Comparison of ENCODE assay signal across 18 cellular contexts in the genomic region with DNA sequence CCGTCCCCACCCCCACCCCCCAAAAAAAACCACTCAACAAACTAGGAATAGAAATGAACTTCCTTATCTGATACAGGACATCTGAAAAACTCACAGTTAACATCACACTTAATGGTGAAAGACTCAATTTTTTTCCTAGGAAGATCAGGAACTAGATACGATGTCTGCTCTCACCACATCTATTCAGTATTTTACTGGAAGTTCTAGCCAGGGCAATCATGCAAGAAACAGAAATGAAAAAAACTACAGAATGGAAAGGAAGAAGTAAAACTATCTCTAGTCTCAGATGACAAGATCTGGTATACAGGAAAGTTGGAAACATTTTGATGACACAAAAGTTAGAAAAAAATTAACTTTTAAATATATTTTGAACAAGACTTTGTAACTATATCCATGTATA.
"Had no signal": no experiment of that assay in that cellular context is flagged by ENCODE, and none has a peak within 500 bp of the region (broad histone marks: within the 10 kb centered on the region; RNA-seq: fewer than 3 reads in every experiment).

No MANE protein-coding gene starts in this region.

- H3K36me3 Mint-ChIP-seq: type B pancreatic cell had no signal

- H3K27me3 Mint-ChIP-seq: naive thymus-derived CD8-positive, alpha-beta T cell; progenitor cell of endocrine pancreas; type B pancreatic cell had no signal

- H3K27ac ChIP-seq: esophagus squamous epithelium, gastroesophageal sphincter, pancreas, right lobe of liver, stomach had no signal

- H3K4me1 ChIP-seq: esophagus squamous epithelium, pancreas had no signal

- H3K27ac Mint-ChIP-seq: naive thymus-derived CD8-positive, alpha-beta T cell; progenitor cell of endocrine pancreas; type B pancreatic cell had no signal

- H3K9me3 Mint-ChIP-seq: type B pancreatic cell had no signal

- H3K9me3 ChIP-seq: esophagus squamous epithelium, gastroesophageal sphincter, pancreas, right lobe of liver, stomach had no signal

- DNase-seq: cortex of kidney; esophagus squamous epithelium; foreskin fibroblast; glutamatergic neuron; islet precursor cell; mammary epithelial cell; naive thymus-derived CD8-positive, alpha-beta T cell; occipital lobe; pancreas; right lobe of liver; stimulated activated CD4-positive, alpha-beta T cell treated with anti-CD3 and anti-CD28 coated beads, Interleukin-2, amount 100 ng/mL, for 24 hours; stimulated activated CD4-positive, alpha-beta T cell treated with anti-CD3 and anti-CD28 coated beads, Interleukin-4, amount 100 ng/mL, for 4 hours; stimulated activated naive CD4-positive, alpha-beta T cell; stomach; substantia nigra had no signal

- H3K4me3 Mint-ChIP-seq: naive thymus-derived CD8-positive, alpha-beta T cell; type B pancreatic cell had no signal

- H3K4me3 ChIP-seq: esophagus squamous epithelium, gastroesophageal sphincter, pancreas, right lobe of liver, stomach had no signal

- H3K27me3 ChIP-seq: esophagus squamous epithelium, gastroesophageal sphincter, pancreas, right lobe of liver, stomach had no signal

- H3K36me3 ChIP-seq: esophagus squamous epithelium, gastroesophageal sphincter, pancreas, right lobe of liver, stomach had no signal
